Comparison of ENCODE assay signal across 1 cellular context in genomic region chr3:186930143-186930638, GRCh38.
TF ChIP-seq lines count a peak whose summit lies in the region.

TSS of gene ST6GAL1 (plus strand) at chr3:186930526. CDS start at chr3:187042704, 112,178 bp downstream.

TF ChIP-seq in H1, 55 proteins besides CTCF, POLR2A, EP300 and RAD21 (continued from another document):
- TF ChIP-seq USF2 (IDR thresholded peaks at IDR 0.05; ENCODE audit: low read length) (peak; percentile 51; the same call in 1 of the 2 replicates), RNF2 (IDR thresholded peaks at IDR 0.05; ENCODE audit: borderline replicate concordance, low read depth, low read length, missing control alignments, poor library complexity, severe bottlenecking) (no peak), TBP (IDR thresholded peaks at IDR 0.05; ENCODE audit: low read depth, low read length) (peak; percentile 69; the same call in 1 of the 2 replicates), CHD7 (IDR thresholded peaks at IDR 0.05; ENCODE audit: insufficient replicate concordance, low read length) (no peak), RBBP5 (IDR thresholded peaks at IDR 0.05; ENCODE audit: borderline replicate concordance, low read depth, low read length) (peak; percentile 85; the same call in 1 of the 2 replicates), SUZ12 (IDR thresholded peaks at IDR 0.05; ENCODE audit: low read length) (no peak), POLR2AphosphoS5 (IDR thresholded peaks at IDR 0.05; ENCODE audit: low read depth, low read length) (peak; percentile 86; the same call in 1 of the 2 replicates), HDAC6 (IDR thresholded peaks at IDR 0.05; ENCODE audit: low read depth, low read length) (no peak), CBX5 (IDR thresholded peaks at IDR 0.05; ENCODE audit: low read depth, low read length) (no peak), CBX8 (IDR thresholded peaks at IDR 0.05; ENCODE audit: borderline replicate concordance, low read depth, low read length) (no peak), KDM4A (IDR thresholded peaks at IDR 0.05; ENCODE audit: low read depth, low read length, severe bottlenecking) (peak; percentile 62), ASH2L (IDR thresholded peaks at IDR 0.05; ENCODE audit: low read length) (no peak), PHF8 (conservative IDR thresholded peaks at IDR 0.05; ENCODE audit: low read depth, low read length) (no peak), EZH2 (IDR thresholded peaks at IDR 0.05; ENCODE audit: low read depth, low read length, severe bottlenecking) (no peak), EGR1 (IDR thresholded peaks at IDR 0.05; ENCODE audit: borderline replicate concordance, low read depth, low read length) (no peak), SP2 (IDR thresholded peaks at IDR 0.05; ENCODE audit: low read length) (no peak), JUN (IDR thresholded peaks at IDR 0.05; ENCODE audit: low read depth, low read length) (no peak), BACH1 (IDR thresholded peaks at IDR 0.05; ENCODE audit: low read length) (no peak; the same call in 1 of the 2 replicates), GABPA (IDR thresholded peaks at IDR 0.05; ENCODE audit: borderline replicate concordance, insufficient read depth, low read length) (no peak), RXRA (IDR thresholded peaks at IDR 0.05; ENCODE audit: insufficient read depth, low read depth, low read length) (no peak), ATF2 (IDR thresholded peaks at IDR 0.05; ENCODE audit: low read length) (no peak), CHD2 (IDR thresholded peaks at IDR 0.05; ENCODE audit: low read length) (no peak), KDM5A (IDR thresholded peaks at IDR 0.05; ENCODE audit: low read length) (no peak), NANOG (IDR thresholded peaks at IDR 0.05; ENCODE audit: insufficient read depth, low read depth, low read length, poor library complexity, severe bottlenecking) (no peak), GTF2F1 (IDR thresholded peaks at IDR 0.05; ENCODE audit: borderline replicate concordance, low read depth, low read length) (0 out of 2 replicates have a peak, but pooled peaks have one; percentile 47), CEBPB (IDR thresholded peaks at IDR 0.05; ENCODE audit: low read depth, low read length) (no peak), BCL11A (IDR thresholded peaks at IDR 0.05; ENCODE audit: low read depth in 2 of 2, low read length in 2 of 2) (no peak), TAF7 (optimal IDR thresholded peaks at IDR 0.05; ENCODE audit: borderline replicate concordance, low read depth, low read length) (peak; percentile 74), MAX (IDR thresholded peaks at IDR 0.05) (peak; percentile 73), HDAC2 (IDR thresholded peaks at IDR 0.05; ENCODE audit: borderline replicate concordance in 1 of 2, low read depth in 2 of 2, low read length in 2 of 2) (peak in 1 of 2 experiments; percentile 26; a peak in 1 of 4 replicates)
